8 cellular contexts compared by ENCODE assay signal in genomic region chr5:35853652-35854051, GRCh38. TPM values are rescaled to one million over a fixed set of nuclear protein-coding genes. Genes with fewer than 3 reads are reported as not detected.
DNase-seq lines count a peak whose midpoint lies in the region; ATAC-seq and TF ChIP-seq lines count a peak whose summit lies in the region.
"Had no signal": no experiment of that assay in that cellular context is flagged by ENCODE, and none has a peak within 500 bp of the region (broad histone marks: within the 10 kb centered on the region; RNA-seq: fewer than 3 reads in every experiment).

No MANE protein-coding gene starts in this region.

- 47 to 59% methylated on average over 3 of the region's 3 CpGs for WGBS in testis, 2 donors

- H3K4me3 ChIP-seq in mucosa of descending colon (no peak overlapping the region), testis (no peak overlapping the region)

- no peaks in the 10 kb centered on the region for H3K27me3 ChIP-seq in testis
- H3K27me3 ChIP-seq: neutrophil had no signal

- no peak for TF ChIP-seq POLR2A in testis (IDR thresholded peaks at IDR 0.05)

- intact Hi-C loops in mucosa of descending colon (cut with DNase I, micrococcal nuclease) (no loop called here), testis (cut with DNase I; ENCODE audit: low total_unique reads) (no loop called here)

- ATAC-seq in mucosa of descending colon (peak; percentile 65), GM18519 (IDR thresholded peaks at IDR 0.05; ENCODE audit: low FRiP score, unreplicated experiment) (no peak)

- H3K27ac ChIP-seq in testis, result peak overlapping the region; percentile 5 to 81
- H3K27ac ChIP-seq: neutrophil had no signal

- H3K36me3 ChIP-seq in mucosa of descending colon (ENCODE audit: low read depth), result no peaks in the 10 kb centered on the region
- no peaks in the 10 kb centered on the region for H3K36me3 ChIP-seq in testis (ENCODE audit: low read depth, missing control alignments)
- H3K36me3 ChIP-seq: neutrophil had no signal

- H3K4me1 ChIP-seq in mucosa of descending colon (ENCODE audit: low read depth) (no peaks in the 10 kb centered on the region), testis (peaks cover 37% of the 10 kb centered on the region)

- peak; percentile 21 for DNase-seq in SKM-1 treated with dmso at 0.1 percent for 144 hours (lab: John Stamatoyannopoulos, UW; ENCODE audit: unreplicated experiment)
- DNase-seq in activated T-cell treated with anti-CD3 and anti-CD28 coated beads, Interleukin-2, amount 50 U/mL, for 1 hour, result peak; percentile 68
- DNase-seq in mucosa of descending colon, result peak in 1 of 3 donors; percentile 55
- peak; percentile 47 for DNase-seq in testis
- no peak for DNase-seq in mesenteric fat pad (ENCODE audit: low spot score)
- DNase-seq in NCI-H2081 treated with DMSO at 0.1 percent for 48 hours (lab: John Stamatoyannopoulos, UW), result no peak

- no peak for TF ChIP-seq CTCF in mucosa of descending colon (IDR thresholded peaks at IDR 0.05)
- TF ChIP-seq CTCF in testis (IDR thresholded peaks at IDR 0.05), result no peak

- H3K9me3 ChIP-seq in mucosa of descending colon (no peaks in the 10 kb centered on the region), testis (no peaks in the 10 kb centered on the region)
- H3K9me3 ChIP-seq: neutrophil had no signal

RNA-seq across cellular contexts. Expression of gene IL7R, which starts 3.0 kb away (rescaled TPM):
- total RNA-seq in mucosa of descending colon (10 to 100 TPM in 2 of 3 donors, 1 to 10 TPM in 1; 6.6 to 16.9 (median 10.4) TPM), testis (10 to 100 TPM in 1 of 2 donors, 1 to 10 TPM in 1; 7.6 to 17.5 TPM), mesenteric fat pad (5.2 TPM)
- polyA plus RNA-seq in testis (ENCODE audit: insufficient read depth, low read depth, low replicate concordance), result 12.1 TPM

Comparison
In these comparisons a context has a peak if more than half of its experiments do, and no peak if none do; other contexts are left out.
1. DNase-seq: peak in SKM-1 treated with dmso at 0.1 percent for 144 hours (single experiment), activated T-cell treated with anti-CD3 and anti-CD28 coated beads, Interleukin-2, amount 50 U/mL, for 1 hour (single experiment) and testis (single experiment); none in mesenteric fat pad (single experiment) and NCI-H2081 treated with DMSO at 0.1 percent for 48 hours (single experiment).